Comparison of ENCODE assay signal across 8 cellular contexts in genomic region chr6:150622941-150623874, GRCh38. TPM values are rescaled to one million over a fixed set of nuclear protein-coding genes. Genes with fewer than 3 reads are reported as not detected.
DNase-seq lines count a peak whose midpoint lies in the region; ATAC-seq and TF ChIP-seq lines count a peak whose summit lies in the region.

No MANE protein-coding gene starts in this region.

- H3K9me3 ChIP-seq in hepatocyte (ENCODE audit: low read depth), result no peaks in the 10 kb centered on the region

- H3K36me3 ChIP-seq in hepatocyte (replicated peaks; ENCODE audit: insufficient read depth, low read depth), result no peaks in the 10 kb centered on the region

- DNase-seq in DMS153 (lab: John Stamatoyannopoulos, UW), result peak; percentile 93
- peak; percentile 68 to 96 for DNase-seq in NOMO-1 (lab: John Stamatoyannopoulos, UW; ENCODE audit: unreplicated experiment in 2 of 2)
- DNase-seq in stimulated activated naive B cell treated with anti-CD40 and anti-IgM and Interleukin-4, amounts not matched to agents 10 μg/mL and 1 μg/mL and 100 μg/mL, for 72 hours, result peak; percentile 79
- no peak for DNase-seq in stimulated activated CD4-positive, alpha-beta T cell treated with anti-CD3 and anti-CD28 coated beads, Interleukin-4, amount 100 ng/mL, for 1 hour
- DNase-seq in hepatocyte (ENCODE audit: low spot score), result no peak
- DNase-seq in activated T-helper 2 cell treated with anti-CD3 and anti-CD28 coated beads, Interferon-gamma antibody, Interleukin-2, Interleukin-4, amounts not matched to agents 10 μg/mL and 5 μg/mL and 100 μg/mL, durations not matched to agents 14 hours and 24 hours and 36 hours (ENCODE audit: low spot score), result no peak

- H3K27ac ChIP-seq in hepatocyte, result no peak overlapping the region

- no peak for TF ChIP-seq CTCF in hepatocyte (IDR thresholded peaks at IDR 0.05; ENCODE audit: poor library complexity)

- peaks cover 28 to 33% of the 10 kb centered on the region in 2 donors for H3K36me3 Mint-ChIP-seq in stimulated activated naive B cell treated with anti-CD40 and anti-IgM and Interleukin-4, amounts not matched to agents 10 μg/mL and 1 μg/mL and 100 μg/mL, for 72 hours
- no peaks in the 10 kb centered on the region for H3K36me3 Mint-ChIP-seq in activated T-helper 2 cell treated with anti-CD3 and anti-CD28 coated beads, Interferon-gamma antibody, Interleukin-2, Interleukin-4, amounts not matched to agents 10 μg/mL and 5 μg/mL and 100 μg/mL, durations not matched to agents 14 hours and 24 hours and 36 hours (ENCODE audit: low read depth)

- H2AFZ ChIP-seq in hepatocyte, result no peak overlapping the region

- H3K4me3 ChIP-seq in hepatocyte, result no peak overlapping the region

- peak overlapping the region; percentile 96 for H3K27ac Mint-ChIP-seq in stimulated activated naive B cell treated with anti-CD40 and anti-IgM and Interleukin-4, amounts not matched to agents 10 μg/mL and 1 μg/mL and 100 μg/mL, for 72 hours
- H3K27ac Mint-ChIP-seq in activated T-helper 2 cell treated with anti-CD3 and anti-CD28 coated beads, Interferon-gamma antibody, Interleukin-2, Interleukin-4, amounts not matched to agents 10 μg/mL and 5 μg/mL and 100 μg/mL, durations not matched to agents 14 hours and 24 hours and 36 hours, result no peak overlapping the region

- H3K4me1 Mint-ChIP-seq in stimulated activated naive B cell treated with anti-CD40 and anti-IgM and Interleukin-4, amounts not matched to agents 10 μg/mL and 1 μg/mL and 100 μg/mL, for 72 hours, result peaks cover 51 to 87% of the 10 kb centered on the region in 2 donors
- peaks cover 8% of the 10 kb centered on the region for H3K4me1 Mint-ChIP-seq in activated T-helper 2 cell treated with anti-CD3 and anti-CD28 coated beads, Interferon-gamma antibody, Interleukin-2, Interleukin-4, amounts not matched to agents 10 μg/mL and 5 μg/mL and 100 μg/mL, durations not matched to agents 14 hours and 24 hours and 36 hours (ENCODE audit: low read depth)

- peaks cover 4 to 7% of the 10 kb centered on the region in 2 donors for H3K9me3 Mint-ChIP-seq in stimulated activated naive B cell treated with anti-CD40 and anti-IgM and Interleukin-4, amounts not matched to agents 10 μg/mL and 1 μg/mL and 100 μg/mL, for 72 hours
- H3K9me3 Mint-ChIP-seq in activated T-helper 2 cell treated with anti-CD3 and anti-CD28 coated beads, Interferon-gamma antibody, Interleukin-2, Interleukin-4, amounts not matched to agents 10 μg/mL and 5 μg/mL and 100 μg/mL, durations not matched to agents 14 hours and 24 hours and 36 hours, result no peaks in the 10 kb centered on the region

- H3K27me3 ChIP-seq in hepatocyte, result no peaks in the 10 kb centered on the region

- intact Hi-C loops in activated T-helper 2 cell treated with anti-CD3 and anti-CD28 coated beads, Interferon-gamma antibody, Interleukin-2, Interleukin-4, amounts not matched to agents 10 μg/mL and 5 μg/mL and 100 μg/mL, durations not matched to agents 14 hours and 24 hours and 36 hours (cut with micrococcal nuclease), result no loop called here

- WGBS in hepatocyte (ENCODE audit: low lambda C conversion rate, missing lambda C conversion rate), result 94% methylated on average over 18 of the region's 18 CpGs

- no peak overlapping the region for H3K4me2 ChIP-seq in hepatocyte

- H3K4me3 Mint-ChIP-seq in stimulated activated naive B cell treated with anti-CD40 and anti-IgM and Interleukin-4, amounts not matched to agents 10 μg/mL and 1 μg/mL and 100 μg/mL, for 72 hours, result peak overlapping the region; percentile 37 to 52
- no peak overlapping the region for H3K4me3 Mint-ChIP-seq in activated T-helper 2 cell treated with anti-CD3 and anti-CD28 coated beads, Interferon-gamma antibody, Interleukin-2, Interleukin-4, amounts not matched to agents 10 μg/mL and 5 μg/mL and 100 μg/mL, durations not matched to agents 14 hours and 24 hours and 36 hours (ENCODE audit: low read depth)

- ATAC-seq in GM19328 (IDR thresholded peaks at IDR 0.05; ENCODE audit: unreplicated experiment), result peak; percentile 95
- peak; percentile 98 for ATAC-seq in HG03159 (IDR thresholded peaks at IDR 0.05; ENCODE audit: unreplicated experiment)
- ATAC-seq in stimulated activated naive B cell treated with anti-CD40 and anti-IgM and Interleukin-4, amounts not matched to agents 10 μg/mL and 1 μg/mL and 100 μg/mL, for 72 hours (replicated peaks), result peak; percentile 93

- H4K20me1 ChIP-seq in hepatocyte (ENCODE audit: insufficient read depth, poor library complexity, severe bottlenecking), result no peaks in the 10 kb centered on the region

- no peaks in the 10 kb centered on the region for H3K9me2 ChIP-seq in hepatocyte (replicated peaks; ENCODE audit: insufficient read depth)

- H3K4me1 ChIP-seq in hepatocyte (ENCODE audit: insufficient read depth), result peaks cover 37% of the 10 kb centered on the region

- H3K27me3 Mint-ChIP-seq in stimulated activated naive B cell treated with anti-CD40 and anti-IgM and Interleukin-4, amounts not matched to agents 10 μg/mL and 1 μg/mL and 100 μg/mL, for 72 hours, result no peaks in the 10 kb centered on the region
- peaks cover 35% of the 10 kb centered on the region for H3K27me3 Mint-ChIP-seq in activated T-helper 2 cell treated with anti-CD3 and anti-CD28 coated beads, Interferon-gamma antibody, Interleukin-2, Interleukin-4, amounts not matched to agents 10 μg/mL and 5 μg/mL and 100 μg/mL, durations not matched to agents 14 hours and 24 hours and 36 hours (ENCODE audit: low read depth)

- H3K79me2 ChIP-seq in hepatocyte, result peaks cover 28% of the 10 kb centered on the region

RNA-seq across cellular contexts. Expression of gene PLEKHG1, which starts 23.5 kb away (rescaled TPM):
- total RNA-seq in hepatocyte, result 6.3 and 6.8 TPM in 2 replicates
- 5.6 and 6.3 TPM in 2 replicates for polyA plus RNA-seq in hepatocyte
- total RNA-seq in activated T-helper 2 cell treated with anti-CD3 and anti-CD28 coated beads, Interferon-gamma antibody, Interleukin-2, Interleukin-4, amounts not matched to agents 10 μg/mL and 5 μg/mL and 100 μg/mL, durations not matched to agents 14 hours and 24 hours and 36 hours, result 1.6 and 1.8 TPM in 2 replicates

Comparison
In these comparisons a context has a peak if more than half of its experiments do, and no peak if none do; other contexts are left out.
1. DNase-seq: peak in DMS153 (single experiment), NOMO-1 (2 of 2) and stimulated activated naive B cell treated with anti-CD40 and anti-IgM and Interleukin-4, amounts not matched to agents 10 μg/mL and 1 μg/mL and 100 μg/mL, for 72 hours (single experiment); none in stimulated activated CD4-positive, alpha-beta T cell treated with anti-CD3 and anti-CD28 coated beads, Interleukin-4, amount 100 ng/mL, for 1 hour (single experiment), hepatocyte (single experiment) and activated T-helper 2 cell treated with anti-CD3 and anti-CD28 coated beads, Interferon-gamma antibody, Interleukin-2, Interleukin-4, amounts not matched to agents 10 μg/mL and 5 μg/mL and 100 μg/mL, durations not matched to agents 14 hours and 24 hours and 36 hours (single experiment).
2. Peak in every context shown above with its lines, with median percentiles within 50 percentile points of each other: ATAC-seq.